In the genomic region with DNA sequence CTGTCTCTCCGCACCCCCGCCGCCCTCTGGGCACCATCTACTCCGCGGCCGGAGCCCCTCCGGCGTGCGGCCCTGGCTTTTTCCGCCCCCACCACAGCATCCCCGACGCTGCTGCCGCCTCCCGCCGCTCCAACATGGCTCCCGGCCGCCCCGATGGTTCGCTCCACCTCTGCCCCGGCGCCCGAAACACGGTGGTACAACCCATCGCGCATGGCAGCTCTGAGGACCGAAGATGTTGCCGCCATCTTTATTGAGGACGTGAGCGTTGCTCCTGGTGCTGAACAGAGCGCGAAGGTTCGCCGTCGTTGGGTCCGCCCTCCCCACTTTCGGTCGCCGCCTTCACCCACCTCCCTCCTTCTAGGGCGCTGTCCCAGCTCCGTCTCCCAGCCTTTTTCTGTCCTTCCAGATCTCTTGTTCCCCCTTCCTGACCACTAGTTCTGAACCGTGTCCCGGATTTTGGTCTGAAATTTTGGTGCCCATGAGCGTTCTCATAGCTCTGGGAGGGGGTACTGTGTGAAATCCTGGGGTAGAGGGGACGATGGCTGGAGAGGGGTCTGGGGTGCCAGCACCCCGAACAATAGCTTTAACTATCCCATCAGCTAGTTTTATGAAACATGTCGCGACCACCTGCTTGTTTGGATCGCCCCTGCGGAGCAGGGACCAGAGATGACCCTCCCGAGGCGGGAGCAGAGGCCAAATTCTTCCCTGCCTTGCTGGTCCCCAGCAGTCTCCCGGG, we compare ENCODE assay signal across 8 cellular contexts. TPM values are rescaled to one million over a fixed set of nuclear protein-coding genes. Genes with fewer than 3 reads are reported as not detected.
DNase-seq lines count a peak whose midpoint lies in the region; ATAC-seq and TF ChIP-seq lines count a peak whose summit lies in the region.

A gene with protein sequence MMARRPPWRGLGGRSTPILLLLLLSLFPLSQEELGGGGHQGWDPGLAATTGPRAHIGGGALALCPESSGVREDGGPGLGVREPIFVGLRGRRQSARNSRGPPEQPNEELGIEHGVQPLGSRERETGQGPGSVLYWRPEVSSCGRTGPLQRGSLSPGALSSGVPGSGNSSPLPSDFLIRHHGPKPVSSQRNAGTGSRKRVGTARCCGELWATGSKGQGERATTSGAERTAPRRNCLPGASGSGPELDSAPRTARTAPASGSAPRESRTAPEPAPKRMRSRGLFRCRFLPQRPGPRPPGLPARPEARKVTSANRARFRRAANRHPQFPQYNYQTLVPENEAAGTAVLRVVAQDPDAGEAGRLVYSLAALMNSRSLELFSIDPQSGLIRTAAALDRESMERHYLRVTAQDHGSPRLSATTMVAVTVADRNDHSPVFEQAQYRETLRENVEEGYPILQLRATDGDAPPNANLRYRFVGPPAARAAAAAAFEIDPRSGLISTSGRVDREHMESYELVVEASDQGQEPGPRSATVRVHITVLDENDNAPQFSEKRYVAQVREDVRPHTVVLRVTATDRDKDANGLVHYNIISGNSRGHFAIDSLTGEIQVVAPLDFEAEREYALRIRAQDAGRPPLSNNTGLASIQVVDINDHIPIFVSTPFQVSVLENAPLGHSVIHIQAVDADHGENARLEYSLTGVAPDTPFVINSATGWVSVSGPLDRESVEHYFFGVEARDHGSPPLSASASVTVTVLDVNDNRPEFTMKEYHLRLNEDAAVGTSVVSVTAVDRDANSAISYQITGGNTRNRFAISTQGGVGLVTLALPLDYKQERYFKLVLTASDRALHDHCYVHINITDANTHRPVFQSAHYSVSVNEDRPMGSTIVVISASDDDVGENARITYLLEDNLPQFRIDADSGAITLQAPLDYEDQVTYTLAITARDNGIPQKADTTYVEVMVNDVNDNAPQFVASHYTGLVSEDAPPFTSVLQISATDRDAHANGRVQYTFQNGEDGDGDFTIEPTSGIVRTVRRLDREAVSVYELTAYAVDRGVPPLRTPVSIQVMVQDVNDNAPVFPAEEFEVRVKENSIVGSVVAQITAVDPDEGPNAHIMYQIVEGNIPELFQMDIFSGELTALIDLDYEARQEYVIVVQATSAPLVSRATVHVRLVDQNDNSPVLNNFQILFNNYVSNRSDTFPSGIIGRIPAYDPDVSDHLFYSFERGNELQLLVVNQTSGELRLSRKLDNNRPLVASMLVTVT (N-terminal part only) (minus strand): TSS at position 134 of the 736 bp plus-strand sequence. CDS start 252 bp downstream, outside the sequence.

- TF ChIP-seq EP300 in suprapubic skin (IDR thresholded peaks at IDR 0.05) = no peak

- no peak for TF ChIP-seq CTCF in fibroblast of the aortic adventitia (IDR thresholded peaks at IDR 0.05; ENCODE audit: insufficient read depth, low read length)
- TF ChIP-seq CTCF in suprapubic skin (IDR thresholded peaks at IDR 0.05) = no peak

- peaks cover 8% of the 10 kb centered on the region for H3K27me3 Mint-ChIP-seq in activated T-helper 17 cell treated with anti-CD3 and anti-CD28 coated beads, Interleukin-2, amount 50 U/mL, for 72 hours
- peaks cover 2 to 28% (median 11%) of the 10 kb centered on the region in 5 donors for H3K27me3 Mint-ChIP-seq in naive thymus-derived CD8-positive, alpha-beta T cell

- DNase-seq in HK-2 (ENCODE audit: unreplicated experiment) (peak; percentile 84), NOMO-1 treated with DMSO at 0.1 percent for 48 hours (lab: John Stamatoyannopoulos, UW; ENCODE audit: unreplicated experiment) (peak; percentile 14), fibroblast of the aortic adventitia (ENCODE audit: low read depth) (peak; percentile 92), suprapubic skin (ENCODE audit: low spot score in 2 of 2) (no peak)
- peak in 2 of 10 donors; percentile 17 to 19 for DNase-seq in naive thymus-derived CD8-positive, alpha-beta T cell

- H3K4me1 ChIP-seq in BLaER1 treated with 17β-estradiol and CSF1 and Interleukin-3, amounts not matched to agents 10 nM and 100 nM = peaks cover 5 to 16% (median 14%) of the 10 kb centered on the region in 10 experiments; a peak in 19 of 20 replicates
- H3K4me1 ChIP-seq in suprapubic skin = peaks cover 33% of the 10 kb centered on the region

- H3K36me3 Mint-ChIP-seq in activated T-helper 17 cell treated with anti-CD3 and anti-CD28 coated beads, Interleukin-2, amount 50 U/mL, for 72 hours (ENCODE audit: low read depth) = peaks cover 31% of the 10 kb centered on the region
- peaks cover 0 to 2% (median 0%) of the 10 kb centered on the region in 3 donors for H3K36me3 Mint-ChIP-seq in naive thymus-derived CD8-positive, alpha-beta T cell

- H3K4me2 ChIP-seq in BLaER1 treated with 17β-estradiol and CSF1 and Interleukin-3, amounts not matched to agents 10 nM and 100 nM = peak within 1 kb of the TSS; percentile 65 to 98 (median 86)

- H3K36me3 ChIP-seq in BLaER1 treated with 17β-estradiol and CSF1 and Interleukin-3, amounts not matched to agents 10 nM and 100 nM = peaks cover 0 to 18% (median 12%) of the 10 kb centered on the region in 11 experiments; a peak in 11 of 22 replicates
- no peaks in the 10 kb centered on the region for H3K36me3 ChIP-seq in suprapubic skin

- peaks cover 19% of the 10 kb centered on the region for H3K4me1 Mint-ChIP-seq in activated T-helper 17 cell treated with anti-CD3 and anti-CD28 coated beads, Interleukin-2, amount 50 U/mL, for 72 hours
- H3K4me1 Mint-ChIP-seq in naive thymus-derived CD8-positive, alpha-beta T cell = peaks cover 7 to 22% (median 21%) of the 10 kb centered on the region in 4 donors

- H3K27me3 ChIP-seq in BLaER1 treated with 17β-estradiol and CSF1 and Interleukin-3, amounts not matched to agents 10 nM and 100 nM = no peaks in the 10 kb centered on the region
- H3K27me3 ChIP-seq in suprapubic skin = peaks cover 35% of the 10 kb centered on the region

- no peaks in the 10 kb centered on the region for H3K9me3 Mint-ChIP-seq in activated T-helper 17 cell treated with anti-CD3 and anti-CD28 coated beads, Interleukin-2, amount 50 U/mL, for 72 hours
- H3K9me3 Mint-ChIP-seq in naive thymus-derived CD8-positive, alpha-beta T cell = peaks cover 0 to 2% (median 0%) of the 10 kb centered on the region in 9 donors

- peak; percentile 28 for ATAC-seq in activated T-helper 17 cell treated with anti-CD3 and anti-CD28 coated beads, Interleukin-2, amount 50 U/mL, for 72 hours (replicated peaks)
- ATAC-seq in naive thymus-derived CD8-positive, alpha-beta T cell = no peak
- no peak for ATAC-seq in HG03025 (IDR thresholded peaks at IDR 0.05; ENCODE audit: low FRiP score, unreplicated experiment)

- POLR2A ChIA-PET in naive thymus-derived CD8-positive, alpha-beta T cell (lab: Charles Lee) = interaction anchor here (2.1 kb wide), 1 partner anchor 256 kb away, joined by 4 read pairs; a partner anchor contains a TSS

- peaks cover 16 to 24% (median 21%) of the 10 kb centered on the region in 11 experiments for H3K9me3 ChIP-seq in BLaER1 treated with 17β-estradiol and CSF1 and Interleukin-3, amounts not matched to agents 10 nM and 100 nM (replicated peaks in 1 of 11)
- no peaks in the 10 kb centered on the region for H3K9me3 ChIP-seq in suprapubic skin

- peak within 1 kb of the TSS; percentile 90 for H3K4me3 Mint-ChIP-seq in activated T-helper 17 cell treated with anti-CD3 and anti-CD28 coated beads, Interleukin-2, amount 50 U/mL, for 72 hours
- H3K4me3 Mint-ChIP-seq in naive thymus-derived CD8-positive, alpha-beta T cell = peak within 1 kb of the TSS; percentile 56 to 80 (median 66)

- no peak for TF ChIP-seq POLR2A in suprapubic skin (IDR thresholded peaks at IDR 0.05)

- 2% methylated on average over 33 of the region's 52 CpGs for WGBS in suprapubic skin

- peak within 1 kb of the TSS; percentile 96 for H3K27ac Mint-ChIP-seq in activated T-helper 17 cell treated with anti-CD3 and anti-CD28 coated beads, Interleukin-2, amount 50 U/mL, for 72 hours
- H3K27ac Mint-ChIP-seq in naive thymus-derived CD8-positive, alpha-beta T cell = peak within 1 kb of the TSS in 3 of 10 donors; percentile 6 to 94 (median 14)

- no peak within 1 kb of the TSS for H3K27ac ChIP-seq in BLaER1 treated with 17β-estradiol and CSF1 and Interleukin-3, amounts not matched to agents 10 nM and 100 nM
- peak within 1 kb of the TSS; percentile 73 for H3K27ac ChIP-seq in suprapubic skin

- peaks cover 0 to 22% (median 8%) of the 10 kb centered on the region in 11 experiments; a peak in 12 of 22 replicates for H4K20me1 ChIP-seq in BLaER1 treated with 17β-estradiol and CSF1 and Interleukin-3, amounts not matched to agents 10 nM and 100 nM

- peak within 1 kb of the TSS; percentile 39 to 72 (median 57); a peak in 19 of 20 replicates for H3K4me3 ChIP-seq in BLaER1 treated with 17β-estradiol and CSF1 and Interleukin-3, amounts not matched to agents 10 nM and 100 nM
- peak within 1 kb of the TSS; percentile 74 for H3K4me3 ChIP-seq in fibroblast of the aortic adventitia (ENCODE audit: low read depth, low read length)
- H3K4me3 ChIP-seq in suprapubic skin = peak within 1 kb of the TSS; percentile 57

- no peak within 1 kb of the TSS for H3K9ac ChIP-seq in BLaER1 treated with 17β-estradiol and CSF1 and Interleukin-3, amounts not matched to agents 10 nM and 100 nM

RNA-seq across cellular contexts. Expression of the gene that starts here (rescaled TPM):
- total RNA-seq in activated T-helper 17 cell treated with anti-CD3 and anti-CD28 coated beads, Interleukin-2, amount 50 U/mL, for 72 hours = 10 to 100 TPM; 20.3 to 27.1 TPM
- total RNA-seq in fibroblast of the aortic adventitia (ENCODE audit: low replicate concordance) = 0.81 and 0.98 TPM in 2 replicates
- total RNA-seq in naive thymus-derived CD8-positive, alpha-beta T cell = 1 to 10 TPM; 7.1 to 7.9 TPM
- polyA plus RNA-seq in naive thymus-derived CD8-positive, alpha-beta T cell = under 1 TPM; 0.21 to 0.60 (median 0.42) TPM
- 1 to 10 TPM; 1.6 to 3.2 (median 2.0) TPM for total RNA-seq in suprapubic skin

Comparison
In these comparisons a context has a peak if more than half of its experiments do, and no peak if none do; other contexts are left out.
1. Peak in DNase-seq and H3K4me3 ChIP-seq in fibroblast of the aortic adventitia; RNA of the gene not detected or under 1 TPM.
2. DNase-seq: peak in HK-2 (single experiment) and NOMO-1 treated with DMSO at 0.1 percent for 48 hours (single experiment); none in suprapubic skin (0 of 2).
3. Peak in every context shown above with its lines, with median percentiles within 50 percentile points of each other: H3K4me3 ChIP-seq.